12 cellular contexts compared by ENCODE assay signal in the genomic region with DNA sequence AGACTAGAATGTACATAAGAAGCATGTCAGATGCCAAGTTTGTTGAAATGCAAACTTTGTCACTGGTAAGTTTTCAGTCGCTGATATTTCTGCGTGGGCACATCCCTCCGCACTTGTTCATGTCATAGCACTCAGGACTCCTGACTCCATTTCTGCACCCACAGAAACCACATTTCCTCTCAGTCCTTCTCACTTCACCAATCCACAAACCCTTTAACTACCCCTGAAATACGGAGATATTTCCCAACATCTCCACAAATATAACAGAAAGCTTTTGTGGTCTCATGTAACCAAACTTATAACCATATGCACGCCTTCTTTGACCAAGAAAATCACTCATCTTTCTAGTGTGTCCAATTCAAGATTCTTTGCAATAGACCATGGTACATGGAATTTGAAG.
DNase-seq lines count a peak whose midpoint lies in the region; ATAC-seq and TF ChIP-seq lines count a peak whose summit lies in the region.
"Had no signal": no experiment of that assay in that cellular context is flagged by ENCODE, and none has a peak within 500 bp of the region (broad histone marks: within the 10 kb centered on the region; RNA-seq: fewer than 3 reads in every experiment).

No MANE protein-coding gene starts in this region.

- H3K4me3 ChIP-seq in WERI-Rb-1 (ENCODE audit: low read depth, low read length) = no peak overlapping the region
- H3K4me3 ChIP-seq: gastrocnemius medialis had no signal

- DNase-seq in KG1 (lab: John Stamatoyannopoulos, UW) = peak; percentile 30
- DNase-seq in central memory CD8-positive, alpha-beta T cell (ENCODE audit: low spot score in 2 of 2) = no peak
- no peak for DNase-seq in DMS53 treated with DMSO at 0.1 percent for 48 hours (lab: John Stamatoyannopoulos, UW; ENCODE audit: unreplicated experiment)
- no peak for DNase-seq in NCI-H128 (lab: John Stamatoyannopoulos, UW; ENCODE audit: unreplicated experiment)
- no peak for DNase-seq in WERI-Rb-1
- DNase-seq: activated CD4-positive, CD25-positive, alpha-beta regulatory T cell; activated naive CD4-positive, alpha-beta T cell; cortex of kidney; gastrocnemius medialis had no signal

- no peak overlapping the region for H3K4me3 Mint-ChIP-seq in central memory CD8-positive, alpha-beta T cell

- no peaks in the 10 kb centered on the region for H3K9me3 ChIP-seq in WERI-Rb-1 (ENCODE audit: severe bottlenecking)
- H3K9me3 ChIP-seq: gastrocnemius medialis had no signal

- H3K27me3 Mint-ChIP-seq in central memory CD8-positive, alpha-beta T cell = no peaks in the 10 kb centered on the region

- H3K27me3 ChIP-seq in WERI-Rb-1 (ENCODE audit: insufficient read depth, low read depth, severe bottlenecking) = no peaks in the 10 kb centered on the region
- H3K27me3 ChIP-seq: gastrocnemius medialis had no signal

- ATAC-seq in GM18502 (IDR thresholded peaks at IDR 0.05; ENCODE audit: poor library complexity, unreplicated experiment) = peak; percentile 47
- ATAC-seq in GM21717 (IDR thresholded peaks at IDR 0.05; ENCODE audit: unreplicated experiment) = peak; percentile 71
- ATAC-seq in central memory CD8-positive, alpha-beta T cell (replicated peaks; ENCODE audit: extremely low read depth, poor library complexity, severe bottlenecking) = peak; percentile 21
- no peak for ATAC-seq in HG03469 (IDR thresholded peaks at IDR 0.05; ENCODE audit: unreplicated experiment)
- ATAC-seq: gastrocnemius medialis had no signal

- H3K4me1 Mint-ChIP-seq in central memory CD8-positive, alpha-beta T cell = peaks cover 5% of the 10 kb centered on the region

- no peak for TF ChIP-seq CTCF in WERI-Rb-1 (IDR thresholded peaks at IDR 0.05; ENCODE audit: low read depth, low read length)

- H3K36me3 ChIP-seq in WERI-Rb-1 = no peaks in the 10 kb centered on the region
- H3K36me3 ChIP-seq: gastrocnemius medialis had no signal

- H3K27ac ChIP-seq in WERI-Rb-1 = no peak overlapping the region
- H3K27ac ChIP-seq: gastrocnemius medialis had no signal

- peak overlapping the region; percentile 6 for H3K27ac Mint-ChIP-seq in central memory CD8-positive, alpha-beta T cell (ENCODE audit: low read depth)

- no peaks in the 10 kb centered on the region for H3K9me3 Mint-ChIP-seq in central memory CD8-positive, alpha-beta T cell

- H3K36me3 Mint-ChIP-seq in central memory CD8-positive, alpha-beta T cell (ENCODE audit: insufficient read depth) = no peaks in the 10 kb centered on the region
